In genomic region chr12:130572553-130572952, GRCh38 we compare ENCODE assay signal across 14 cellular contexts.
A peak's percentile ranks its signal among the peaks of the same experiment; 100 is the strongest.
DNase-seq lines count a peak whose midpoint lies in the region; ATAC-seq and TF ChIP-seq lines count a peak whose summit lies in the region.
"Had no signal": no experiment of that assay in that cellular context is flagged by ENCODE, and none has a peak within 500 bp of the region (broad histone marks: within the 10 kb centered on the region; RNA-seq: fewer than 3 reads in every experiment).

No MANE protein-coding gene starts in this region.

- ATAC-seq in HG03439 (IDR thresholded peaks at IDR 0.05; ENCODE audit: unreplicated experiment): no peak

- no peak overlapping the region for H3K4me3 Mint-ChIP-seq in nephron progenitor cell
- H3K4me3 Mint-ChIP-seq: IgD-negative memory B cell had no signal

- no peak overlapping the region for H3K9ac ChIP-seq in Karpas-422 (ENCODE audit: low read length)

- H3K9me3 Mint-ChIP-seq in nephron progenitor cell: no peaks in the 10 kb centered on the region

- H3K36me3 ChIP-seq in BE2C: peaks cover 7% of the 10 kb centered on the region
- no peaks in the 10 kb centered on the region for H3K36me3 ChIP-seq in Karpas-422 (ENCODE audit: insufficient read depth, low read length)
- H3K36me3 ChIP-seq: HAP-1 had no signal

- H3K4me3 ChIP-seq in BE2C (ENCODE audit: low read depth, low read length) (peak overlapping the region; percentile 43), Karpas-422 (ENCODE audit: low read length) (no peak overlapping the region)
- H3K4me3 ChIP-seq: HAP-1, PC-9 had no signal

- H3K27me3 Mint-ChIP-seq in nephron progenitor cell (ENCODE audit: low read depth, poor library complexity): peaks cover 3% of the 10 kb centered on the region
- H3K27me3 Mint-ChIP-seq: IgD-negative memory B cell had no signal

- H3K36me3 Mint-ChIP-seq in nephron progenitor cell (ENCODE audit: low read depth): no peaks in the 10 kb centered on the region
- H3K36me3 Mint-ChIP-seq: IgD-negative memory B cell had no signal

- peak; percentile 32; the same call in 1 of the 2 replicates for TF ChIP-seq CTCF in BE2C (IDR thresholded peaks at IDR 0.05; ENCODE audit: low read depth, low read length)
- TF ChIP-seq CTCF in nephron progenitor cell (IDR thresholded peaks at IDR 0.05): no peak

- no peaks in the 10 kb centered on the region for H3K27me3 ChIP-seq in BE2C
- H3K27me3 ChIP-seq in Karpas-422 (ENCODE audit: low read length): no peaks in the 10 kb centered on the region

- no peaks in the 10 kb centered on the region for H3K9me3 ChIP-seq in BE2C
- H3K9me3 ChIP-seq in Karpas-422 (ENCODE audit: low read length): no peaks in the 10 kb centered on the region
- H3K9me3 ChIP-seq: HAP-1 had no signal

- no peaks in the 10 kb centered on the region for H3K79me2 ChIP-seq in Karpas-422 (ENCODE audit: low read length)

- H3K4me1 ChIP-seq in BE2C (peaks cover 47% of the 10 kb centered on the region), Karpas-422 (ENCODE audit: low read length) (no peaks in the 10 kb centered on the region)
- H3K4me1 ChIP-seq: HAP-1 had no signal

- DNase-seq in BE2C (peak; percentile 85), DMS79 (lab: John Stamatoyannopoulos, UW) (peak; percentile 73), SK-N-DZ (ENCODE audit: low spot score) (peak; percentile 91), nephron progenitor cell (no peak), HK-2 (ENCODE audit: unreplicated experiment) (no peak), Karpas-422 (no peak)
- DNase-seq: ACHN, C1 segment of cervical spinal cord, NCI-H1694, PC-9, T-helper 1 cell had no signal

- H3K27ac ChIP-seq in Karpas-422 (ENCODE audit: low read length): no peak overlapping the region
- H3K27ac ChIP-seq: PC-9 had no signal

- no peaks in the 10 kb centered on the region for H4K20me1 ChIP-seq in Karpas-422 (ENCODE audit: insufficient read depth, low read depth, low read length)

- H3K27ac Mint-ChIP-seq in nephron progenitor cell: peak overlapping the region; percentile 16

- no peak overlapping the region for H3K4me2 ChIP-seq in Karpas-422 (ENCODE audit: low read depth, low read length, poor library complexity, severe bottlenecking)
- H3K4me2 ChIP-seq: PC-9 had no signal

- no peaks in the 10 kb centered on the region for H3K9me2 ChIP-seq in Karpas-422 (replicated peaks; ENCODE audit: insufficient read depth, low read length)

- peaks cover 15% of the 10 kb centered on the region for H3K4me1 Mint-ChIP-seq in nephron progenitor cell
- H3K4me1 Mint-ChIP-seq: IgD-negative memory B cell had no signal

- no peak overlapping the region for H2AFZ ChIP-seq in Karpas-422 (ENCODE audit: low read length)
- H2AFZ ChIP-seq: PC-9 had no signal

Comparison
In these comparisons a context has a peak if more than half of its experiments do, and no peak if none do; other contexts are left out.
1. DNase-seq: peak in BE2C (single experiment), DMS79 (single experiment) and SK-N-DZ (single experiment); none in nephron progenitor cell (single experiment), HK-2 (single experiment) and Karpas-422 (single experiment).